ENCODE assay signal across 25 cellular contexts in genomic region chr10:94370501-94370900, GRCh38. TPM values are rescaled to one million over a fixed set of nuclear protein-coding genes. Genes with fewer than 3 reads are reported as not detected.
DNase-seq lines count a peak whose midpoint lies in the region; ATAC-seq and TF ChIP-seq lines count a peak whose summit lies in the region.
"Had no signal": no experiment of that assay in that cellular context is flagged by ENCODE, and none has a peak within 500 bp of the region (broad histone marks: within the 10 kb centered on the region; RNA-seq: fewer than 3 reads in every experiment).

No MANE protein-coding gene starts in this region.

- intact Hi-C loops in cardiac septum (cut with DNase I): no loop called here

- DNase-seq in COLO829 (ENCODE audit: low spot score) (peak; percentile 17), inferior parietal cortex (ENCODE audit: extremely low spot score) (peak; percentile 70), pons (ENCODE audit: low spot score) (peak; percentile 94), mesothelial cell of epicardium (ENCODE audit: low spot score in 2 of 2, unreplicated experiment in 2 of 2) (no peak), cardiac septum (ENCODE audit: low spot score) (no peak)
- DNase-seq: 8988T; AML-193; CD8-positive, alpha-beta memory T cell; H9; HFFc6; KBM-7; MM.1S; NCI-H1048; NCI-H1417 treated with DMSO at 0.1 percent for 48 hours; NCI-H187; NCI-H69; NK-92 treated with Interleukin-12 subunit alpha and Interleukin-12 subunit beta, amount 100 ng/mL, for 24 hours; SHP77 treated with DMSO at 0.1 percent for 48 hours; SK-N-SH had no signal

- H3K4me3 Mint-ChIP-seq in mesothelial cell of epicardium: no peak overlapping the region
- H3K4me3 Mint-ChIP-seq: CD8-positive, alpha-beta memory T cell; H9; HFFc6 had no signal

- no peaks in the 10 kb centered on the region for H3K9me3 Mint-ChIP-seq in mesothelial cell of epicardium
- H3K9me3 Mint-ChIP-seq: CD8-positive, alpha-beta memory T cell; H9; HFFc6 had no signal

- TF ChIP-seq CTCF in mesothelial cell of epicardium (IDR thresholded peaks at IDR 0.05; ENCODE audit: unreplicated experiment): no peak

- no peaks in the 10 kb centered on the region for H3K4me1 Mint-ChIP-seq in mesothelial cell of epicardium
- H3K4me1 Mint-ChIP-seq: CD8-positive, alpha-beta memory T cell; H9 had no signal

- H3K27ac ChIP-seq in cingulate gyrus (ENCODE audit: low read depth, low read length): peak overlapping the region; percentile 99
- H3K27ac ChIP-seq: C4-2B, HL-60, RWPE1 had no signal

- ATAC-seq in HG03108 (IDR thresholded peaks at IDR 0.05; ENCODE audit: unreplicated experiment) (no peak), HG03135 (IDR thresholded peaks at IDR 0.05; ENCODE audit: unreplicated experiment) (no peak)

- peaks cover 26% of the 10 kb centered on the region for H3K27me3 Mint-ChIP-seq in mesothelial cell of epicardium (ENCODE audit: low read depth)

- no peak overlapping the region for H3K27ac Mint-ChIP-seq in mesothelial cell of epicardium
- H3K27ac Mint-ChIP-seq: CD8-positive, alpha-beta memory T cell; H9; HFFc6 had no signal

- no peaks in the 10 kb centered on the region for H3K36me3 Mint-ChIP-seq in mesothelial cell of epicardium
- H3K36me3 Mint-ChIP-seq: CD8-positive, alpha-beta memory T cell had no signal

RNA-seq across cellular contexts. Expression of gene NOC3L, which starts 7.8 kb away (rescaled TPM):
- 23.7 to 26.2 TPM (median 25.5 TPM) in 3 replicates for total RNA-seq in mesothelial cell of epicardium
- total RNA-seq in cardiac septum: 8.9 TPM

RNA-seq across cellular contexts. Expression of gene TBC1D12, which starts 31.8 kb away (rescaled TPM):
- 8.5 to 10.1 TPM (median 8.9 TPM) in 3 replicates for total RNA-seq in mesothelial cell of epicardium
- total RNA-seq in cardiac septum: 6.3 TPM

Comparison
In these comparisons a context has a peak if more than half of its experiments do, and no peak if none do; other contexts are left out.
1. DNase-seq: peak in COLO829 (single experiment), inferior parietal cortex (single experiment) and pons (single experiment); none in mesothelial cell of epicardium (0 of 2) and cardiac septum (single experiment).